In the genomic region with DNA sequence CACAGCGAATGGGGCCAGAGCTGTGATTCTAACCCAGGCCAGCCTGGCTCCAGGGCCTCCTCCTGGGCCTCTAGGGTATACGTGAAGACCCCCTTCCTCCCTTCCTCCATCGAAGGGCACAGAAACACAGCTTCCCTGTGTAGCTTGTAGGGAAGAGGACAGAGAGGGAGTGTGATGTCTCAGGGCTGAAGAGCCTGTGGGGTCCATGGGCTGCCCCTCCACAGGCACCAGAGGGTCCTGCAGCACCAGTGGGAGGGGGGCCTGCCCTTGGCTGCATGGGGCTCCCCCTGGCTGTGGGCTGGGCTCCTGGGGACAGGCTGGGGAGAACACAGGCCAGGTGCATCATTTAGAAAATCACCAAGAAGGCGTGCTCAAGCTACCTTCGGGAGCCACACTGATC, we compare ENCODE assay signal across 25 cellular contexts.
DNase-seq lines count a peak whose midpoint lies in the region; ATAC-seq and TF ChIP-seq lines count a peak whose summit lies in the region.
"Had no signal": no experiment of that assay in that cellular context is flagged by ENCODE, and none has a peak within 500 bp of the region (broad histone marks: within the 10 kb centered on the region; RNA-seq: fewer than 3 reads in every experiment).

No MANE protein-coding gene starts in this region.

- H3K36me3 ChIP-seq in left ventricle myocardium inferior: peaks cover 16% of the 10 kb centered on the region

- no peaks in the 10 kb centered on the region for H3K9me3 Mint-ChIP-seq in progenitor cell of endocrine pancreas (ENCODE audit: low read depth)
- H3K9me3 Mint-ChIP-seq: activated naive CD4-positive, alpha-beta T cell treated with anti-CD3 and anti-CD28 coated beads, Interleukin-2, amount 50 U/mL, for 72 hours; CD4-positive, CD25-positive, alpha-beta regulatory T cell; endodermal cell; natural killer cell treated with Interleukin-12 subunit alpha and Interleukin-12 subunit beta and Interleukin-15 and Interleukin-18, amount 100 ng/mL, for 72 hours had no signal

- no peaks in the 10 kb centered on the region for H3K9me3 ChIP-seq in left ventricle myocardium inferior (replicated peaks)
- H3K9me3 ChIP-seq: A549, pancreas had no signal

- peaks cover 12% of the 10 kb centered on the region for H3K4me1 Mint-ChIP-seq in progenitor cell of endocrine pancreas (ENCODE audit: low read depth)
- H3K4me1 Mint-ChIP-seq: CD4-positive, CD25-positive, alpha-beta regulatory T cell had no signal

- no peak overlapping the region for H3K27ac Mint-ChIP-seq in progenitor cell of endocrine pancreas
- H3K27ac Mint-ChIP-seq: activated naive CD4-positive, alpha-beta T cell treated with anti-CD3 and anti-CD28 coated beads, Interleukin-2, amount 50 U/mL, for 72 hours; endodermal cell; natural killer cell treated with Interleukin-12 subunit alpha and Interleukin-12 subunit beta and Interleukin-15 and Interleukin-18, amount 100 ng/mL, for 72 hours had no signal

- peaks cover 66% of the 10 kb centered on the region for H3K4me1 ChIP-seq in left ventricle myocardium inferior
- H3K4me1 ChIP-seq: A549, pancreas had no signal

- ATAC-seq in left cardiac atrium: no peak
- ATAC-seq in HG02884 (IDR thresholded peaks at IDR 0.05; ENCODE audit: unreplicated experiment): no peak
- ATAC-seq: A549; activated naive CD4-positive, alpha-beta T cell treated with anti-CD3 and anti-CD28 coated beads, Interleukin-2, amount 50 U/mL, for 72 hours; natural killer cell treated with Interleukin-12 subunit alpha and Interleukin-12 subunit beta and Interleukin-15 and Interleukin-18, amount 100 ng/mL, for 72 hours had no signal

- no peak overlapping the region for H3K4me3 Mint-ChIP-seq in progenitor cell of endocrine pancreas (ENCODE audit: low read depth)
- H3K4me3 Mint-ChIP-seq: CD4-positive, CD25-positive, alpha-beta regulatory T cell; endodermal cell; natural killer cell treated with Interleukin-12 subunit alpha and Interleukin-12 subunit beta and Interleukin-15 and Interleukin-18, amount 100 ng/mL, for 72 hours had no signal

- H3K27me3 Mint-ChIP-seq in progenitor cell of endocrine pancreas: no peaks in the 10 kb centered on the region
- H3K27me3 Mint-ChIP-seq: CD4-positive, CD25-positive, alpha-beta regulatory T cell had no signal

- H3K4me3 ChIP-seq in left ventricle myocardium inferior (no peak overlapping the region), dorsolateral prefrontal cortex (no peak overlapping the region)
- H3K4me3 ChIP-seq: A549, pancreas had no signal

- H3K27ac ChIP-seq in left ventricle myocardium inferior (replicated peaks) (peak overlapping the region; percentile 87), dorsolateral prefrontal cortex (peak overlapping the region in 51 of 59 donors; percentile 16 to 98 (median 79))
- H3K27ac ChIP-seq: A549, pancreas, RWPE1, WERI-Rb-1 had no signal

- intact Hi-C loops in left ventricle myocardium inferior (cut with micrococcal nuclease) (no loop called here), left cardiac atrium (cut with DNase I) (no loop called here), dorsolateral prefrontal cortex (cut with DNase I) (no loop called here), posterior vena cava (cut with DNase I) (no loop called here)

- H3K36me3 Mint-ChIP-seq in progenitor cell of endocrine pancreas (ENCODE audit: insufficient read depth): peaks cover 6% of the 10 kb centered on the region
- H3K36me3 Mint-ChIP-seq: activated naive CD4-positive, alpha-beta T cell treated with anti-CD3 and anti-CD28 coated beads, Interleukin-2, amount 50 U/mL, for 72 hours; CD4-positive, CD25-positive, alpha-beta regulatory T cell; natural killer cell treated with Interleukin-12 subunit alpha and Interleukin-12 subunit beta and Interleukin-15 and Interleukin-18, amount 100 ng/mL, for 72 hours had no signal

- H3K27me3 ChIP-seq in left ventricle myocardium inferior (ENCODE audit: low read depth): no peaks in the 10 kb centered on the region
- H3K27me3 ChIP-seq in dorsolateral prefrontal cortex: no peaks in the 10 kb centered on the region
- H3K27me3 ChIP-seq: pancreas had no signal

- no peak for DNase-seq in left ventricle myocardium inferior
- DNase-seq in left cardiac atrium: no peak
- DNase-seq in dorsolateral prefrontal cortex: peak in 1 of 10 donors; percentile 28
- peak; percentile 46 for DNase-seq in posterior vena cava (ENCODE audit: low spot score)
- no peak for DNase-seq in OCI-M1 (lab: John Stamatoyannopoulos, UW)
- DNase-seq in progenitor cell of endocrine pancreas (ENCODE audit: low spot score, unreplicated experiment): no peak
- no peak for DNase-seq in activated CD4-positive, alpha-beta T cell treated with anti-CD3 and anti-CD28 coated beads, Interleukin-2, amount 50 U/mL, for 48 hours
- DNase-seq: activated CD4-positive, alpha-beta T cell treated with anti-CD3 and anti-CD28 coated beads for 48 hours; CD4-positive, CD25-positive, alpha-beta regulatory T cell; cortex of kidney; DND-41; endodermal cell; IMR-90; NCI-H1048; NCI-H1694; NCI-H446; NCI-H774; stimulated activated CD4-positive, alpha-beta T cell treated with anti-CD3 and anti-CD28 coated beads, Interleukin-4, amount 100 ng/mL, for 4 hours; WERI-Rb-1 had no signal

- TF ChIP-seq CTCF in left ventricle myocardium inferior (IDR thresholded peaks at IDR 0.05; ENCODE audit: borderline replicate concordance) (no peak), dorsolateral prefrontal cortex (IDR thresholded peaks at IDR 0.05 in 54 of 56, conservative IDR thresholded peaks at IDR 0.05 in 2 of 56; ENCODE audit: low read depth in 1 of 56, partially characterized antibody in 56 of 56) (peak in 1 of 56 donors; percentile 12), progenitor cell of endocrine pancreas (IDR thresholded peaks at IDR 0.05; ENCODE audit: unreplicated experiment) (no peak)
